In genomic region chrX:129992181-129992580, GRCh38 we compare ENCODE assay signal across 23 cellular contexts.
"Had no signal": no experiment of that assay in that cellular context is flagged by ENCODE, and none has a peak within 500 bp of the region (broad histone marks: within the 10 kb centered on the region; RNA-seq: fewer than 3 reads in every experiment).

No MANE protein-coding gene starts in this region.

- DNase-seq: stimulated activated CD4-positive, alpha-beta T cell treated with anti-CD3 and anti-CD28 coated beads, Interleukin-2, amount 100 ng/mL, for 24 hours; stimulated activated CD4-positive, alpha-beta T cell treated with anti-CD3 and anti-CD28 coated beads, Interleukin-2, amount 100 ng/mL, for 48 hours; stimulated activated CD4-positive, alpha-beta T cell treated with anti-CD3 and anti-CD28 coated beads, Interleukin-4, amount 100 ng/mL, for 1 hour; stimulated activated CD4-positive, alpha-beta T cell treated with anti-CD3 and anti-CD28 coated beads, Interleukin-4, amount 100 ng/mL, for 24 hours; stimulated activated CD4-positive, alpha-beta T cell treated with anti-CD3 and anti-CD28 coated beads, Interleukin-4, amount 100 ng/mL, for 4 hours; stimulated activated CD8-positive, alpha-beta memory T cell treated with anti-CD3 and anti-CD28 coated beads, Interleukin-4, amount 100 ng/mL, for 48 hours; stimulated activated naive B cell treated with anti-CD40 and anti-IgM and Interleukin-4, amounts not matched to agents 10 μg/mL and 1 μg/mL and 100 μg/mL, for 72 hours; stimulated activated naive CD4-positive, alpha-beta T cell; stimulated activated naive CD4-positive, alpha-beta T cell treated with Interleukin-2 at 50 U/mL for 16 hours; stimulated activated naive CD8-positive, alpha-beta T cell treated with anti-CD3 and anti-CD28 coated beads, Interleukin-15, amount 100 ng/mL, for 72 hours; stimulated activated naive CD8-positive, alpha-beta T cell treated with anti-CD3 and anti-CD28 coated beads, Interleukin-15, Interleukin-2, amounts not matched to agents 100 U/mL and 50 U/mL, for 24 hours; stomach; substantia nigra; testis; tibial artery; transverse colon; upper lobe of left lung; upper lobe of right lung; uterus had no signal

- H3K9me3 ChIP-seq: stomach, suprapubic skin, testis, thoracic aorta, tibial artery, tibial nerve, transverse colon, upper lobe of left lung, upper lobe of right lung, uterus, vagina had no signal

- H3K27me3 ChIP-seq: stomach, suprapubic skin, testis, tibial artery, tibial nerve, transverse colon, upper lobe of left lung, upper lobe of right lung, uterus, vagina had no signal

- H3K36me3 ChIP-seq: stomach, suprapubic skin, thoracic aorta, tibial artery, tibial nerve, transverse colon, upper lobe of left lung, upper lobe of right lung, uterus, vagina had no signal

- H3K4me1 ChIP-seq: suprapubic skin, testis, transverse colon, upper lobe of right lung, uterus had no signal

- H3K4me3 ChIP-seq: stomach, suprapubic skin, testis, thoracic aorta, tibial artery, tibial nerve, transverse colon, upper lobe of left lung, upper lobe of right lung, uterus, vagina had no signal

- H3K27ac ChIP-seq: stomach, suprapubic skin, testis, thoracic aorta, tibial artery, tibial nerve, transverse colon, upper lobe of left lung, upper lobe of right lung, uterus, vagina had no signal
